22 cellular contexts compared by ENCODE assay signal in the genomic region with DNA sequence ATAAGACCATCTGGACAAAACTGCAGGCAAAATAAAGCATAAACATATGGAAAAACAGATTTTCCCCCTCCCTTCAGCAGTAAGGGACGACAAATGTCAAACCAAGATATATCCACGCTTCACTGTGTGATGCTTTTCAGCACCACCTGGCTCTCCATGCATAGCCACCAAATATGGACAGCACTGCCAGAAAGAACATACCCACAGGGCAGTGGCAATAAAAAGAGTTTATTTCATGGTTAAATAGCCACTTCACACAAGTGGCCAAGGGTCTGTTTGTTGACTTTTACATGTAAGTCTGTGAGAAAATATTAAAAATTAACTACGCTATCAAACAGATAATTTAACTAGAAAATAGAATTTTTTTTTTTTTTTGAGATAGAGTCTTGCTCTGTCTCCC. TPM values are rescaled to one million over a fixed set of nuclear protein-coding genes. Genes with fewer than 3 reads are reported as not detected.
DNase-seq lines count a peak whose midpoint lies in the region; ATAC-seq and TF ChIP-seq lines count a peak whose summit lies in the region.
"Had no signal": no experiment of that assay in that cellular context is flagged by ENCODE, and none has a peak within 500 bp of the region (broad histone marks: within the 10 kb centered on the region; RNA-seq: fewer than 3 reads in every experiment).

No MANE protein-coding gene starts in this region.

- TF ChIP-seq POLR2A in transverse colon (IDR thresholded peaks at IDR 0.05): no peak

- H3K36me3 Mint-ChIP-seq in activated T-cell treated with anti-CD3 and anti-CD28 coated beads, Interleukin-2, amount 50 U/mL, for 4 hours (ENCODE audit: insufficient read depth): peaks cover 10% of the 10 kb centered on the region

- peak; percentile 6 for DNase-seq in NCI-H1092 treated with DMSO at 0.1 percent for 48 hours (lab: John Stamatoyannopoulos, UW)
- no peak for DNase-seq in NCI-H1092 (lab: John Stamatoyannopoulos, UW)
- peak; percentile 92 for DNase-seq in DMS 273 (lab: John Stamatoyannopoulos, UW; ENCODE audit: unreplicated experiment)
- DNase-seq in NCI-H1694 (lab: John Stamatoyannopoulos, UW): peak; percentile 87
- DNase-seq in NCI-H524 treated with DMSO at 0.1 percent for 48 hours (lab: John Stamatoyannopoulos, UW): peak; percentile 81
- DNase-seq in transverse colon: no peak
- DNase-seq in activated T-cell treated with anti-CD3 and anti-CD28 coated beads, Interleukin-2, amount 50 U/mL, for 4 hours: no peak
- DNase-seq: 8988T; CD8-positive, alpha-beta T cell; DND-41; Karpas-422; MV-4-11; NCI-H2081 treated with DMSO at 0.1 percent for 48 hours; NCI-H226; NCI-H526; PC-9; RPMI8226; SHP77; T-cell had no signal

- TF ChIP-seq EP300 in transverse colon (IDR thresholded peaks at IDR 0.05; ENCODE audit: low read depth): no peak

- H3K4me3 Mint-ChIP-seq in activated T-cell treated with anti-CD3 and anti-CD28 coated beads, Interleukin-2, amount 50 U/mL, for 4 hours: no peak overlapping the region
- H3K4me3 Mint-ChIP-seq: CD8-positive, alpha-beta T cell; IgD-negative memory B cell; T-cell; T-helper 2 cell treated with Interferon-gamma antibody and Interleukin-4, amounts not matched to agents 5 μg/mL and 100 μg/mL, for 36 hours had no signal

- no peak for TF ChIP-seq CTCF in transverse colon (IDR thresholded peaks at IDR 0.05)

- no peak for ATAC-seq in HG03097 (IDR thresholded peaks at IDR 0.05; ENCODE audit: low FRiP score, unreplicated experiment)
- no peak for ATAC-seq in activated T-cell treated with anti-CD3 and anti-CD28 coated beads, Interleukin-2, amount 50 U/mL, for 4 hours
- ATAC-seq: CD8-positive, alpha-beta T cell; T-cell had no signal

- H3K36me3 ChIP-seq in transverse colon: no peaks in the 10 kb centered on the region

- H3K4me1 Mint-ChIP-seq in activated T-cell treated with anti-CD3 and anti-CD28 coated beads, Interleukin-2, amount 50 U/mL, for 4 hours (ENCODE audit: low read depth): peaks cover 13% of the 10 kb centered on the region

- H3K4me3 ChIP-seq in transverse colon: no peak overlapping the region
- H3K4me3 ChIP-seq: PC-9 had no signal

- in situ Hi-C loops in transverse colon (cut with MboI; ENCODE audit: low pct_ligation_motif_present in 1 of 4, low pct_unique_long_range_greater_than_20kb in 1 of 4, low sequenced_read_pairs in 3 of 4): no loop called here

- peaks cover 0 to 13% (median 8%) of the 10 kb centered on the region in 4 donors for H3K4me1 ChIP-seq in transverse colon

- intact Hi-C loops in transverse colon (cut with DNase I; ENCODE audit: low total_unique reads): no loop called here

- no peaks in the 10 kb centered on the region for H3K27me3 ChIP-seq in transverse colon

- H3K27me3 Mint-ChIP-seq in activated T-cell treated with anti-CD3 and anti-CD28 coated beads, Interleukin-2, amount 50 U/mL, for 4 hours (ENCODE audit: low read depth): no peaks in the 10 kb centered on the region
- H3K27me3 Mint-ChIP-seq: IgD-negative memory B cell, T-cell had no signal

- no peaks in the 10 kb centered on the region for H3K9me3 Mint-ChIP-seq in activated T-cell treated with anti-CD3 and anti-CD28 coated beads, Interleukin-2, amount 50 U/mL, for 4 hours
- H3K9me3 Mint-ChIP-seq: CD8-positive, alpha-beta T cell; IgD-negative memory B cell; T-cell; T-helper 2 cell treated with Interferon-gamma antibody and Interleukin-4, amounts not matched to agents 5 μg/mL and 100 μg/mL, for 36 hours had no signal

- no peak overlapping the region for H3K27ac ChIP-seq in transverse colon
- H3K27ac ChIP-seq: PC-9 had no signal

- 82 to 88% methylated on average over 3 of the region's 3 CpGs for WGBS in transverse colon (ENCODE audit: low coverage in 1 of 2), 2 donors

- H3K9me3 ChIP-seq in transverse colon: no peaks in the 10 kb centered on the region

RNA-seq across cellular contexts. Expression of a gene that starts 23.1 kb away (rescaled TPM):
- total RNA-seq in transverse colon: 10 to 100 TPM; 12.6 to 62.1 (median 34.7) TPM
- total RNA-seq in activated T-cell treated with anti-CD3 and anti-CD28 coated beads, Interleukin-2, amount 50 U/mL, for 4 hours: 10 to 100 TPM in 2 of 3 donors, 1 to 10 TPM in 1; 10.0 to 10.2 (median 10.1) TPM

Comparison
In these comparisons a context has a peak if more than half of its experiments do, and no peak if none do; other contexts are left out.
1. DNase-seq: peak in NCI-H1092 treated with DMSO at 0.1 percent for 48 hours (single experiment), DMS 273 (single experiment), NCI-H1694 (single experiment) and NCI-H524 treated with DMSO at 0.1 percent for 48 hours (single experiment); none in NCI-H1092 (single experiment), transverse colon (single experiment) and activated T-cell treated with anti-CD3 and anti-CD28 coated beads, Interleukin-2, amount 50 U/mL, for 4 hours (single experiment).